In the genomic region with DNA sequence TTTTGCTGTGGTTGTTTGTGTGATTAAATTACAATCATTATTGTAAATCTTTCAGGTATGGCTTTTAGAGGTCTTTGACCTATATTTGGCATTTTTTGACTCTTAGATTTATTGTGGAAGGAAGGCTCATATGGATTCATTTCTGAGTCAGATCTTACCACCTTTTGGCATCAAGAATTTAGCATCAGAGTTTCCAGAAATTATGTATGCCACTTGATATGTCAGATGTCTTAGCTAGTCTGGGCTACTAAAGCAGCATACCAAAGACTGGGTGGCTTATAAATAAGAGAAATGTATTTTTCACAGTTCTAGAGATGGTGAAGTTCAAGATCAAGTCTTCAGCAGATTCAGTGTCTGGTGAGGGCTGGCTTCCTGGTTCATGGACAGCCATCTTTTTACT, we compare ENCODE assay signal across 22 cellular contexts.
DNase-seq lines count a peak whose midpoint lies in the region; ATAC-seq lines count a peak whose summit lies in the region.
"Had no signal": no experiment of that assay in that cellular context is flagged by ENCODE, and none has a peak within 500 bp of the region (broad histone marks: within the 10 kb centered on the region; RNA-seq: fewer than 3 reads in every experiment).

No MANE protein-coding gene starts in this region.

- H3K27me3 Mint-ChIP-seq in activated T-cell treated with anti-CD3 and anti-CD28 coated beads, Interleukin-2, amount 50 U/mL, for 72 hours (ENCODE audit: low read depth) = no peaks in the 10 kb centered on the region
- H3K27me3 Mint-ChIP-seq in activated T-cell treated with anti-CD3 and anti-CD28 coated beads, Interleukin-2, amount 50 U/mL, for 4 hours (ENCODE audit: low read depth) = no peaks in the 10 kb centered on the region
- no peaks in the 10 kb centered on the region for H3K27me3 Mint-ChIP-seq in activated T-helper 17 cell treated with anti-CD3 and anti-CD28 coated beads, Interleukin-2, amount 50 U/mL, for 72 hours
- H3K27me3 Mint-ChIP-seq: CD4-positive, alpha-beta memory T cell; CD4-positive, CD25-positive, alpha-beta regulatory T cell; CD8-positive, alpha-beta memory T cell had no signal

- H3K4me3 Mint-ChIP-seq in activated T-cell treated with anti-CD3 and anti-CD28 coated beads, Interleukin-2, amount 50 U/mL, for 72 hours = no peak overlapping the region
- no peak overlapping the region for H3K4me3 Mint-ChIP-seq in activated T-cell treated with anti-CD3 and anti-CD28 coated beads, Interleukin-2, amount 50 U/mL, for 4 hours
- H3K4me3 Mint-ChIP-seq in activated T-helper 17 cell treated with anti-CD3 and anti-CD28 coated beads, Interleukin-2, amount 50 U/mL, for 72 hours = no peak overlapping the region
- no peak overlapping the region for H3K4me3 Mint-ChIP-seq in stimulated activated effector memory CD8-positive, alpha-beta T cell treated with anti-CD3 and anti-CD28 coated beads, Interleukin-12 subunit alpha, Interleukin-12 subunit beta, amount 100 ng/mL, for 72 hours
- H3K4me3 Mint-ChIP-seq: CD14-positive monocyte; CD4-positive, alpha-beta memory T cell; CD4-positive, CD25-positive, alpha-beta regulatory T cell; CD8-positive, alpha-beta memory T cell had no signal

- H3K9me3 Mint-ChIP-seq in activated T-cell treated with anti-CD3 and anti-CD28 coated beads, Interleukin-2, amount 50 U/mL, for 72 hours = peaks cover 3 to 4% of the 10 kb centered on the region in 2 donors
- peaks cover 9% of the 10 kb centered on the region for H3K9me3 Mint-ChIP-seq in activated T-cell treated with anti-CD3 and anti-CD28 coated beads, Interleukin-2, amount 50 U/mL, for 4 hours
- no peaks in the 10 kb centered on the region for H3K9me3 Mint-ChIP-seq in activated T-helper 17 cell treated with anti-CD3 and anti-CD28 coated beads, Interleukin-2, amount 50 U/mL, for 72 hours
- peaks cover 8% of the 10 kb centered on the region for H3K9me3 Mint-ChIP-seq in stimulated activated effector memory CD8-positive, alpha-beta T cell treated with anti-CD3 and anti-CD28 coated beads, Interleukin-12 subunit alpha, Interleukin-12 subunit beta, amount 100 ng/mL, for 72 hours

- ATAC-seq in activated T-cell treated with anti-CD3 and anti-CD28 coated beads, Interleukin-2, amount 50 U/mL, for 72 hours (replicated peaks in 1 of 2) = peak; percentile 47 to 56
- no peak for ATAC-seq in activated T-cell treated with anti-CD3 and anti-CD28 coated beads, Interleukin-2, amount 50 U/mL, for 4 hours
- ATAC-seq in activated T-helper 17 cell treated with anti-CD3 and anti-CD28 coated beads, Interleukin-2, amount 50 U/mL, for 72 hours (replicated peaks) = peak; percentile 44
- ATAC-seq in stimulated activated effector memory CD8-positive, alpha-beta T cell treated with anti-CD3 and anti-CD28 coated beads, Interleukin-12 subunit alpha, Interleukin-12 subunit beta, amount 100 ng/mL, for 72 hours = peak; percentile 40
- no peak for ATAC-seq in HG03469 (IDR thresholded peaks at IDR 0.05; ENCODE audit: unreplicated experiment)
- ATAC-seq: GM12878 had no signal

- no peak overlapping the region for H3K27ac Mint-ChIP-seq in activated T-cell treated with anti-CD3 and anti-CD28 coated beads, Interleukin-2, amount 50 U/mL, for 72 hours
- H3K27ac Mint-ChIP-seq in activated T-helper 17 cell treated with anti-CD3 and anti-CD28 coated beads, Interleukin-2, amount 50 U/mL, for 72 hours = no peak overlapping the region
- no peak overlapping the region for H3K27ac Mint-ChIP-seq in stimulated activated effector memory CD8-positive, alpha-beta T cell treated with anti-CD3 and anti-CD28 coated beads, Interleukin-12 subunit alpha, Interleukin-12 subunit beta, amount 100 ng/mL, for 72 hours
- H3K27ac Mint-ChIP-seq: CD14-positive monocyte; CD4-positive, alpha-beta memory T cell; CD4-positive, CD25-positive, alpha-beta regulatory T cell; CD8-positive, alpha-beta memory T cell had no signal

- H3K36me3 Mint-ChIP-seq in activated T-cell treated with anti-CD3 and anti-CD28 coated beads, Interleukin-2, amount 50 U/mL, for 72 hours (ENCODE audit: insufficient read depth in 2 of 2) = peaks cover 0 to 2% of the 10 kb centered on the region in 2 donors
- peaks cover 2% of the 10 kb centered on the region for H3K36me3 Mint-ChIP-seq in activated T-cell treated with anti-CD3 and anti-CD28 coated beads, Interleukin-2, amount 50 U/mL, for 4 hours (ENCODE audit: insufficient read depth)
- no peaks in the 10 kb centered on the region for H3K36me3 Mint-ChIP-seq in activated T-helper 17 cell treated with anti-CD3 and anti-CD28 coated beads, Interleukin-2, amount 50 U/mL, for 72 hours (ENCODE audit: low read depth)
- no peaks in the 10 kb centered on the region for H3K36me3 Mint-ChIP-seq in stimulated activated effector memory CD8-positive, alpha-beta T cell treated with anti-CD3 and anti-CD28 coated beads, Interleukin-12 subunit alpha, Interleukin-12 subunit beta, amount 100 ng/mL, for 72 hours

- no peak for DNase-seq in activated T-cell treated with anti-CD3 and anti-CD28 coated beads, Interleukin-2, amount 50 U/mL, for 72 hours
- no peak for DNase-seq in activated T-cell treated with anti-CD3 and anti-CD28 coated beads, Interleukin-2, amount 50 U/mL, for 4 hours
- DNase-seq in stimulated activated effector memory CD8-positive, alpha-beta T cell treated with anti-CD3 and anti-CD28 coated beads, Interleukin-12 subunit alpha, Interleukin-12 subunit beta, amount 100 ng/mL, for 72 hours (ENCODE audit: low spot score in 2 of 2) = no peak
- DNase-seq: 8988T; ACHN; BE2C; C1 segment of cervical spinal cord; CD4-positive, alpha-beta memory T cell; CD4-positive, CD25-positive, alpha-beta regulatory T cell; CD8-positive, alpha-beta memory T cell; COR-L47; DMS 273 treated with DMSO at 0.1 percent for 48 hours; DMS153; DMS53; DMS79; DND-41; EL; GDM1 had no signal

- peaks cover 10% of the 10 kb centered on the region for H3K4me1 Mint-ChIP-seq in activated T-cell treated with anti-CD3 and anti-CD28 coated beads, Interleukin-2, amount 50 U/mL, for 72 hours (ENCODE audit: low read depth)
- H3K4me1 Mint-ChIP-seq in activated T-cell treated with anti-CD3 and anti-CD28 coated beads, Interleukin-2, amount 50 U/mL, for 4 hours (ENCODE audit: low read depth) = peaks cover 17% of the 10 kb centered on the region
- no peaks in the 10 kb centered on the region for H3K4me1 Mint-ChIP-seq in activated T-helper 17 cell treated with anti-CD3 and anti-CD28 coated beads, Interleukin-2, amount 50 U/mL, for 72 hours
- peaks cover 19% of the 10 kb centered on the region for H3K4me1 Mint-ChIP-seq in stimulated activated effector memory CD8-positive, alpha-beta T cell treated with anti-CD3 and anti-CD28 coated beads, Interleukin-12 subunit alpha, Interleukin-12 subunit beta, amount 100 ng/mL, for 72 hours

Comparison
In these comparisons a context has a peak if more than half of its experiments do, and no peak if none do; other contexts are left out.
1. ATAC-seq: peak in activated T-cell treated with anti-CD3 and anti-CD28 coated beads, Interleukin-2, amount 50 U/mL, for 72 hours (2 of 2), activated T-helper 17 cell treated with anti-CD3 and anti-CD28 coated beads, Interleukin-2, amount 50 U/mL, for 72 hours (single experiment) and stimulated activated effector memory CD8-positive, alpha-beta T cell treated with anti-CD3 and anti-CD28 coated beads, Interleukin-12 subunit alpha, Interleukin-12 subunit beta, amount 100 ng/mL, for 72 hours (single experiment); none in activated T-cell treated with anti-CD3 and anti-CD28 coated beads, Interleukin-2, amount 50 U/mL, for 4 hours (0 of 2) and HG03469 (single experiment).